Comparison of ENCODE assay signal across 8 cellular contexts in genomic region chr9:33452828-33453271, GRCh38. TPM values are rescaled to one million over a fixed set of nuclear protein-coding genes. Genes with fewer than 3 reads are reported as not detected.
DNase-seq lines count a peak whose midpoint lies in the region; ATAC-seq and TF ChIP-seq lines count a peak whose summit lies in the region.

No MANE protein-coding gene starts in this region.

- H3K4me3 ChIP-seq in NB4 (ENCODE audit: low read depth, low read length) (no peak overlapping the region), mucosa of descending colon (no peak overlapping the region), transverse colon (no peak overlapping the region)
- H3K4me3 ChIP-seq in effector memory CD4-positive, alpha-beta T cell (ENCODE audit: insufficient read depth, low read depth, low read length, poor library complexity, severe bottlenecking), result no peak overlapping the region

- no peaks in the 10 kb centered on the region for H3K27me3 ChIP-seq in effector memory CD4-positive, alpha-beta T cell (replicated peaks; ENCODE audit: control insufficient read depth, insufficient read depth, low read length, poor library complexity, severe bottlenecking)
- H3K27me3 ChIP-seq in transverse colon, result no peaks in the 10 kb centered on the region

- TF ChIP-seq EP300 in transverse colon (IDR thresholded peaks at IDR 0.05; ENCODE audit: low read depth), result no peak

- H3K9me3 ChIP-seq in effector memory CD4-positive, alpha-beta T cell (ENCODE audit: control insufficient read depth, low read length), result no peaks in the 10 kb centered on the region
- no peaks in the 10 kb centered on the region for H3K9me3 ChIP-seq in mucosa of descending colon
- no peaks in the 10 kb centered on the region for H3K9me3 ChIP-seq in transverse colon

- in situ Hi-C loops in ACHN (cut with HindIII; ENCODE audit: low pct_ligation_motif_present, low pct_unique_long_range_greater_than_20kb, low sequenced_read_pairs), result no loop called here
- in situ Hi-C loops in transverse colon (cut with MboI; ENCODE audit: low pct_ligation_motif_present in 1 of 4, low pct_unique_long_range_greater_than_20kb in 1 of 4, low sequenced_read_pairs in 3 of 4), result loop anchor here in 1 of 4 donors (25.0 kb wide), 1 partner anchor 91 kb away; no protein-coding TSS in a partner anchor

- TF ChIP-seq POLR2A in NB4 (IDR thresholded peaks at IDR 0.05; ENCODE audit: extremely low read depth, insufficient read length) (no peak), transverse colon (IDR thresholded peaks at IDR 0.05) (no peak)

- ATAC-seq in mucosa of descending colon, result peak; percentile 76

- TF ChIP-seq CTCF in GM12872 (IDR thresholded peaks at IDR 0.05; ENCODE audit: insufficient read depth, low read depth, low read length), result peak; percentile 90
- peak; percentile 99 for TF ChIP-seq CTCF in NB4 (IDR thresholded peaks at IDR 0.05; ENCODE audit: low read depth, low read length)
- peak; percentile 41 for TF ChIP-seq CTCF in mucosa of descending colon (IDR thresholded peaks at IDR 0.05)
- TF ChIP-seq CTCF in transverse colon (IDR thresholded peaks at IDR 0.05), result peak in 4 of 5 experiments; percentile 45 to 51 (median 48)

- H3K27ac ChIP-seq in effector memory CD4-positive, alpha-beta T cell (ENCODE audit: insufficient read depth, low read length, poor library complexity, severe bottlenecking), result peak overlapping the region; percentile 53
- no peak overlapping the region for H3K27ac ChIP-seq in transverse colon

- 28% methylated on average over 7 of the region's 7 CpGs; no CpG with 5 or more reads in 1 of the 2 donors for WGBS in transverse colon (ENCODE audit: low coverage in 1 of 2), 2 donors

- DNase-seq in ACHN, result peak; percentile 76
- DNase-seq in NB4 (ENCODE audit: low read depth), result peak; percentile 95
- peak; percentile 52 to 58 for DNase-seq in activated CD4-positive, alpha-beta T cell treated with anti-CD3 and anti-CD28 coated beads for 4 hours
- DNase-seq in effector memory CD4-positive, alpha-beta T cell, result peak; percentile 17 to 31 (median 30)
- DNase-seq in mucosa of descending colon, result peak in 2 of 3 donors; percentile 56 to 59
- peak; percentile 50 for DNase-seq in transverse colon
- DNase-seq in central memory CD4-positive, alpha-beta T cell, result no peak

- no peaks in the 10 kb centered on the region for H3K36me3 ChIP-seq in effector memory CD4-positive, alpha-beta T cell (ENCODE audit: control insufficient read depth, insufficient read depth, low read length)
- H3K36me3 ChIP-seq in mucosa of descending colon (ENCODE audit: low read depth) (no peaks in the 10 kb centered on the region), transverse colon (no peaks in the 10 kb centered on the region)

- intact Hi-C loops in mucosa of descending colon (cut with DNase I, micrococcal nuclease) (no loop called here), transverse colon (cut with DNase I; ENCODE audit: low total_unique reads) (no loop called here)

- peaks cover 55% of the 10 kb centered on the region for H3K4me1 ChIP-seq in effector memory CD4-positive, alpha-beta T cell (ENCODE audit: control insufficient read depth, insufficient read depth, low read length, poor library complexity, severe bottlenecking)
- peaks cover 11% of the 10 kb centered on the region for H3K4me1 ChIP-seq in mucosa of descending colon (ENCODE audit: low read depth)
- peaks cover 0 to 7% (median 2%) of the 10 kb centered on the region in 4 donors for H3K4me1 ChIP-seq in transverse colon

RNA-seq across cellular contexts. Expression of gene AQP3, which starts 5.5 kb away (rescaled TPM):
- total RNA-seq in mucosa of descending colon (1 to 10 TPM; 2.6 to 8.3 (median 3.9) TPM), transverse colon (10 to 100 TPM in 3 of 4 donors, 1 to 10 TPM in 1; 7.1 to 15.3 (median 12.4) TPM)

RNA-seq across cellular contexts. Expression of gene NOL6, which starts 20.9 kb away (rescaled TPM):
- total RNA-seq in mucosa of descending colon (10 to 100 TPM; 18.8 to 20.2 (median 18.8) TPM), transverse colon (10 to 100 TPM in 3 of 4 donors, 1 to 10 TPM in 1; 8.9 to 29.1 (median 12.7) TPM)

RNA-seq across cellular contexts. Expression of gene AQP7, which starts 50.5 kb away (rescaled TPM):
- total RNA-seq in mucosa of descending colon, result 10 to 100 TPM in 2 of 3 donors, 1 to 10 TPM in 1; 9.2 to 25.2 (median 17.2) TPM
- total RNA-seq in transverse colon, result 100 to 1,000 TPM in 1 of 4 donors, 10 to 100 TPM in 3; 11.9 to 207 (median 27.7) TPM

Comparison
In these comparisons a context has a peak if more than half of its experiments do, and no peak if none do; other contexts are left out.
1. CTCF ChIP-seq: peak in every context shown above with its lines; median percentile 99 in NB4; 90 in GM12872; 48 in transverse colon; 41 in mucosa of descending colon.